9 cellular contexts compared by ENCODE assay signal in the genomic region with DNA sequence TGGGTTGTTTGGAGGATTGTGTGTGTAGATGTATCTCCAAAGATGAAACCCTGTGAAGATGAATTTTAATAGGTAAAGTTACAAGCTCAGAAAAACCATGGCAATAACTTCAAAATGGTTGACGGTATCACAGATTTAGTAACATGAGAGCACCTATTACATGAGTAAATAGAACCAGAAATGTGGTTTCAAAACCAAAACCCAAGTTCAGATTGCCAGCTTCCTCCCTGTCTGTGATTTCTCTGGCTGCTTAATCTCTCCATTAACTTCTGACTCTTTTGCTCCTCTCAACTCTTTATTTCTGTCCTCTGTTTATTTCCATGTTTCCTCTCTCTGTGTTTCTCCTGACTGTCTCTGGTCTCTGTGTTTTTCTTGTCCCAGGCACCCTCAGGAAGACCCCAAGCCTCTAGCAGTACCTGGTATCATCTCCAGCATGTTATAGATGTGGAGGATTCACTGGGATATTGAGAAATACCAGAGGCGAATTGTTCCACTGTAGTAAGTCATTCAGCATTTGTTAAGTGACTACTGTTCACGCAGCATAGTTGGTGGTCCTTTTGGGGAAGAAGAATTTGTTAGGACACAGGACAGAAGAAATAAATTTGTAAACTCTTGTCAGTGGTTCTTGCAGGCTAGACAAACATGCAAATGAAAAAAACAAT.
DNase-seq lines count a peak whose midpoint lies in the region; ATAC-seq and TF ChIP-seq lines count a peak whose summit lies in the region.
"Had no signal": no experiment of that assay in that cellular context is flagged by ENCODE, and none has a peak within 500 bp of the region (broad histone marks: within the 10 kb centered on the region; RNA-seq: fewer than 3 reads in every experiment).

No MANE protein-coding gene starts in this region.

- H3K4me3 Mint-ChIP-seq in osteocyte (ENCODE audit: unreplicated experiment): peak overlapping the region; percentile 52

- TF ChIP-seq CTCF in breast epithelium (IDR thresholded peaks at IDR 0.05): no peak
- TF ChIP-seq CTCF in osteocyte (IDR thresholded peaks at IDR 0.05): no peak
- TF ChIP-seq CTCF in GM20000 (IDR thresholded peaks at IDR 0.05; ENCODE audit: extremely low read depth, missing control alignments): no peak

- H3K9me3 Mint-ChIP-seq in osteocyte (ENCODE audit: unreplicated experiment): no peaks in the 10 kb centered on the region

- intact Hi-C loops in breast epithelium (cut with DNase I; ENCODE audit: low total_unique reads): no loop called here

- peaks cover 53% of the 10 kb centered on the region for H3K4me1 Mint-ChIP-seq in osteocyte (ENCODE audit: unreplicated experiment)

- no peaks in the 10 kb centered on the region for H3K27me3 Mint-ChIP-seq in osteocyte (ENCODE audit: unreplicated experiment)

- no peaks in the 10 kb centered on the region for H3K36me3 Mint-ChIP-seq in osteocyte (ENCODE audit: unreplicated experiment)

- H3K4me3 ChIP-seq in breast epithelium: no peak overlapping the region

- H3K27ac Mint-ChIP-seq in osteocyte (ENCODE audit: unreplicated experiment): peak overlapping the region; percentile 69

- peak; percentile 71 for ATAC-seq in GM18868 (IDR thresholded peaks at IDR 0.05; ENCODE audit: unreplicated experiment)
- peak; percentile 54 for ATAC-seq in HG03442 (IDR thresholded peaks at IDR 0.05; ENCODE audit: unreplicated experiment)

- no peak for TF ChIP-seq POLR2A in breast epithelium (IDR thresholded peaks at IDR 0.05)

- no peaks in the 10 kb centered on the region for H3K4me1 ChIP-seq in breast epithelium

- no peaks in the 10 kb centered on the region for H3K9me3 ChIP-seq in breast epithelium

- DNase-seq in breast epithelium (ENCODE audit: low spot score in 2 of 2) (no peak), osteocyte (ENCODE audit: extremely low spot score, unreplicated experiment) (no peak), GM20000 (ENCODE audit: low spot score) (no peak), NCI-H1417 (lab: John Stamatoyannopoulos, UW) (no peak), nucleus accumbens (lab: John Stamatoyannopoulos, UW) (no peak), dermis blood vessel endothelial cell (no peak)
- DNase-seq: effector memory CD4-positive, alpha-beta T cell had no signal

- H3K27ac ChIP-seq in breast epithelium: peak overlapping the region; percentile 6 to 8

- H3K36me3 ChIP-seq in breast epithelium: no peaks in the 10 kb centered on the region

- H3K27me3 ChIP-seq in breast epithelium: no peaks in the 10 kb centered on the region
